ENCODE assay signal across 23 cellular contexts in genomic region chr1:221521686-221522085, GRCh38.
"Had no signal": no experiment of that assay in that cellular context is flagged by ENCODE, and none has a peak within 500 bp of the region (broad histone marks: within the 10 kb centered on the region; RNA-seq: fewer than 3 reads in every experiment).

No MANE protein-coding gene starts in this region.

- H3K4me3 Mint-ChIP-seq: brain; memory B cell; stimulated activated memory B cell treated with anti-CD40 and anti-IgM and Interleukin-4, amounts not matched to agents 10 μg/mL and 1 μg/mL and 100 μg/mL, for 72 hours had no signal

- H3K9me3 ChIP-seq: esophagus muscularis mucosa, gastroesophageal sphincter, heart left ventricle, testis, uterus had no signal

- H3K4me3 ChIP-seq: esophagus muscularis mucosa, gastroesophageal sphincter, heart left ventricle, testis, uterus had no signal

- H3K27ac ChIP-seq: esophagus muscularis mucosa, gastroesophageal sphincter, heart left ventricle, parathyroid adenoma, testis, uterus had no signal

- H3K79me2 ChIP-seq: parathyroid adenoma had no signal

- DNase-seq: activated CD4-positive, alpha-beta T cell treated with anti-CD3 and anti-CD28 coated beads for 1 hour; activated CD4-positive, alpha-beta T cell treated with anti-CD3 and anti-CD28 coated beads, Interleukin-2, amount 50 U/mL, for 1 hour; activated gamma-delta T cell; activated naive CD4-positive, alpha-beta T cell treated with anti-CD3 and anti-CD28 coated beads, Interleukin-2, amount 50 U/mL, for 16 hours; aorta; dermis blood vessel endothelial cell; effector memory CD4-positive, alpha-beta T cell; heart left ventricle; islet precursor cell; left cardiac atrium; nucleus accumbens; right cardiac atrium; stimulated activated CD4-positive, alpha-beta T cell treated with anti-CD3 and anti-CD28 coated beads, Interleukin-12 subunit alpha, Interleukin-12 subunit beta, amount 100 ng/mL, for 4 hours; stimulated activated CD4-positive, alpha-beta T cell treated with anti-CD3 and anti-CD28 coated beads, Interleukin-4, amount 100 ng/mL, for 4 hours; testis; trophoblast cell; uterus had no signal

- H3K36me3 ChIP-seq: esophagus muscularis mucosa, gastroesophageal sphincter, heart left ventricle, uterus had no signal

- H3K9me3 Mint-ChIP-seq: brain; memory B cell; stimulated activated memory B cell treated with anti-CD40 and anti-IgM and Interleukin-4, amounts not matched to agents 10 μg/mL and 1 μg/mL and 100 μg/mL, for 72 hours had no signal

- H3K4me1 ChIP-seq: esophagus muscularis mucosa, gastroesophageal sphincter, heart left ventricle, parathyroid adenoma, testis, uterus had no signal

- ATAC-seq: gastroesophageal sphincter; heart left ventricle; left cardiac atrium; right cardiac atrium; stimulated activated memory B cell treated with anti-CD40 and anti-IgM and Interleukin-4, amounts not matched to agents 10 μg/mL and 1 μg/mL and 100 μg/mL, for 72 hours had no signal

- H3K27me3 ChIP-seq: esophagus muscularis mucosa, gastroesophageal sphincter, heart left ventricle, testis, uterus had no signal

- H3K9ac ChIP-seq: parathyroid adenoma had no signal

- H2AFZ ChIP-seq: parathyroid adenoma had no signal

- H3K36me3 Mint-ChIP-seq: brain; memory B cell; stimulated activated memory B cell treated with anti-CD40 and anti-IgM and Interleukin-4, amounts not matched to agents 10 μg/mL and 1 μg/mL and 100 μg/mL, for 72 hours had no signal

- H3K4me1 Mint-ChIP-seq: brain; stimulated activated memory B cell treated with anti-CD40 and anti-IgM and Interleukin-4, amounts not matched to agents 10 μg/mL and 1 μg/mL and 100 μg/mL, for 72 hours had no signal

- H3K27ac Mint-ChIP-seq: brain; memory B cell; stimulated activated memory B cell treated with anti-CD40 and anti-IgM and Interleukin-4, amounts not matched to agents 10 μg/mL and 1 μg/mL and 100 μg/mL, for 72 hours had no signal
